ENCODE assay signal across 1 cellular context in genomic region chr5:177303121-177303924, GRCh38.
TF ChIP-seq lines count a peak whose summit lies in the region.

PRELID1 (plus strand) TSS chr5:177303799; CDS start chr5:177303986, 187 bp downstream.
RAB24 (minus strand) TSS chr5:177303719; CDS start chr5:177303288, 431 bp downstream.

TF ChIP-seq in HepG2, 621 proteins besides CTCF, POLR2A, EP300 and RAD21 (continued from another document and continues in another):
- 0 out of 2 replicates have a peak, but pooled peaks have one; percentile 47 for TF ChIP-seq ATF6 (CRISPR knock-in tag; conservative IDR thresholded peaks at IDR 0.05)
- peak; percentile 75 for TF ChIP-seq AGO1 (IDR thresholded peaks at IDR 0.05; ENCODE audit: low read depth, low read length, poor library complexity, severe bottlenecking)
- no peak for TF ChIP-seq SOX6 (IDR thresholded peaks at IDR 0.05)
- peak; percentile 66; the same call in 1 of the 2 replicates for TF ChIP-seq SOX6 (CRISPR knock-in tag; IDR thresholded peaks at IDR 0.05)
- peak; percentile 72 for TF ChIP-seq ZNF280B (CRISPR knock-in tag; IDR thresholded peaks at IDR 0.05; ENCODE audit: borderline replicate concordance)
- TF ChIP-seq TFAP4 (IDR thresholded peaks at IDR 0.05; ENCODE audit: borderline replicate concordance, low read depth), result no peak
- TF ChIP-seq ZNF564 (CRISPR knock-in tag; IDR thresholded peaks at IDR 0.05), result no peak; the same call in 1 of the 2 replicates
- peak; percentile 48; the same call in 1 of the 2 replicates for TF ChIP-seq ZNF761 (CRISPR knock-in tag; conservative IDR thresholded peaks at IDR 0.05)
- 0 out of 2 replicates have a peak, but pooled peaks have one; percentile 27 for TF ChIP-seq IRF9 (CRISPR knock-in tag; IDR thresholded peaks at IDR 0.05; ENCODE audit: borderline replicate concordance)
- peak in 1 of 2 experiments; percentile 90; a peak in 2 of 4 replicates for TF ChIP-seq KLF16 (CRISPR knock-in tag; IDR thresholded peaks at IDR 0.05)
- 0 out of 2 replicates have a peak, but pooled peaks have one; percentile 11 for TF ChIP-seq FOSL1 (CRISPR knock-in tag; IDR thresholded peaks at IDR 0.05; ENCODE audit: borderline replicate concordance)
- peak; percentile 91 for TF ChIP-seq ZNF343 (CRISPR knock-in tag; IDR thresholded peaks at IDR 0.05)
- peak; percentile 81; the same call in 1 of the 2 replicates for TF ChIP-seq MTA1 (CRISPR knock-in tag; IDR thresholded peaks at IDR 0.05; ENCODE audit: borderline replicate concordance)
- TF ChIP-seq ZNF280D (CRISPR knock-in tag; IDR thresholded peaks at IDR 0.05), result peak; percentile 92
- peak; percentile 72; the same call in 1 of the 2 replicates for TF ChIP-seq ZSCAN20 (CRISPR knock-in tag; IDR thresholded peaks at IDR 0.05; ENCODE audit: borderline replicate concordance)
- TF ChIP-seq ZNF792 (CRISPR knock-in tag; IDR thresholded peaks at IDR 0.05), result peak; percentile 5; the same call in 1 of the 2 replicates
- no peak for TF ChIP-seq ZKSCAN5 (CRISPR knock-in tag; IDR thresholded peaks at IDR 0.05)
- peak; percentile 48; the same call in 1 of the 2 replicates for TF ChIP-seq ZNF12 (CRISPR knock-in tag; IDR thresholded peaks at IDR 0.05)
- TF ChIP-seq ZMYM4 (CRISPR knock-in tag; IDR thresholded peaks at IDR 0.05), result peak; percentile 79
- TF ChIP-seq HBP1 (CRISPR knock-in tag; IDR thresholded peaks at IDR 0.05; ENCODE audit: low read depth), result peak; percentile 26; the same call in 1 of the 2 replicates
- no peak for TF ChIP-seq TRAFD1 (CRISPR knock-in tag; IDR thresholded peaks at IDR 0.05; ENCODE audit: borderline replicate concordance)
- no peak for TF ChIP-seq NR2F1 (CRISPR knock-in tag; IDR thresholded peaks at IDR 0.05)
- TF ChIP-seq NFIC (IDR thresholded peaks at IDR 0.05; ENCODE audit: low read length), result no peak
- TF ChIP-seq ZNF318 (CRISPR knock-in tag; IDR thresholded peaks at IDR 0.05), result 0 out of 2 replicates have a peak, but pooled peaks have one; percentile 62
- peak; percentile 95 for TF ChIP-seq ZNF414 (CRISPR knock-in tag; IDR thresholded peaks at IDR 0.05)
- peak; percentile 49; the same call in 1 of the 2 replicates for TF ChIP-seq ZNF160 (CRISPR knock-in tag; IDR thresholded peaks at IDR 0.05)
- TF ChIP-seq ZEB1 (IDR thresholded peaks at IDR 0.05; ENCODE audit: insufficient replicate concordance, low read depth), result no peak
- TF ChIP-seq ZBTB49 (CRISPR knock-in tag; IDR thresholded peaks at IDR 0.05; ENCODE audit: borderline replicate concordance), result no peak
- TF ChIP-seq MIER2 (CRISPR knock-in tag; IDR thresholded peaks at IDR 0.05), result no peak
